ENCODE assay signal across 39 cellular contexts in genomic region chr17:74595037-74595436, GRCh38. TPM values are rescaled to one million over a fixed set of nuclear protein-coding genes. Genes with fewer than 3 reads are reported as not detected.
"Had no signal": no experiment of that assay in that cellular context is flagged by ENCODE, and none has a peak within 500 bp of the region (broad histone marks: within the 10 kb centered on the region; RNA-seq: fewer than 3 reads in every experiment).

No MANE protein-coding gene starts in this region.

- H3K9me3 ChIP-seq: MG63 had no signal

- DNase-seq: Karpas-422, Kasumi-1, MG63, MM.1S, MV-4-11, NCI-H1048, NCI-H1092, NCI-H1092 treated with DMSO at 0.1 percent for 48 hours, NCI-H1105, NCI-H1105 treated with DMSO at 0.1 percent for 48 hours, NCI-H1417, NCI-H1417 treated with DMSO at 0.1 percent for 48 hours, NCI-H1436, NCI-H1436 treated with DMSO at 0.1 percent for 48 hours, NCI-H146, NCI-H1694, NCI-H1694 treated with DMSO at 0.1 percent for 48 hours, NCI-H187, NCI-H187 treated with DMSO at 0.1 percent for 48 hours, NCI-H1930, NCI-H2029, NCI-H2029 treated with DMSO at 0.1 percent for 48 hours, NCI-H2081, NCI-H2081 treated with DMSO at 0.1 percent for 48 hours, NCI-H2107, NCI-H2171, NCI-H2171 treated with DMSO at 0.1 percent for 48 hours, NCI-H2227 treated with DMSO at 0.1 percent for 48 hours, NCI-H226, NCI-H345, NCI-H446, NCI-H446 treated with DMSO at 0.1 percent for 48 hours, NCI-H510A, NCI-H510A treated with DMSO at 0.1 percent for 48 hours, NCI-H524 had no signal

- H3K36me3 ChIP-seq: MG63 had no signal

- H3K4me3 ChIP-seq: MG63 had no signal

RNA-seq across cellular contexts. Expression of gene CD300LD, which starts 3.0 kb away (rescaled TPM):
- total RNA-seq: LHCN-M2, M059J, MCF 10A, NCI-H460 had no signal

RNA-seq across cellular contexts. Expression of gene CD300H, which starts 27.7 kb away (rescaled TPM):
- total RNA-seq: LHCN-M2, M059J, MCF 10A, NCI-H460 had no signal

RNA-seq across cellular contexts. Expression of gene CD300E, which starts 28.5 kb away (rescaled TPM):
- total RNA-seq: LHCN-M2, M059J, MCF 10A, NCI-H460 had no signal

RNA-seq across cellular contexts. Expression of gene CD300C, which starts 49.1 kb away (rescaled TPM):
- total RNA-seq: LHCN-M2, MCF 10A had no signal
